ENCODE assay signal across 17 cellular contexts in the genomic region with DNA sequence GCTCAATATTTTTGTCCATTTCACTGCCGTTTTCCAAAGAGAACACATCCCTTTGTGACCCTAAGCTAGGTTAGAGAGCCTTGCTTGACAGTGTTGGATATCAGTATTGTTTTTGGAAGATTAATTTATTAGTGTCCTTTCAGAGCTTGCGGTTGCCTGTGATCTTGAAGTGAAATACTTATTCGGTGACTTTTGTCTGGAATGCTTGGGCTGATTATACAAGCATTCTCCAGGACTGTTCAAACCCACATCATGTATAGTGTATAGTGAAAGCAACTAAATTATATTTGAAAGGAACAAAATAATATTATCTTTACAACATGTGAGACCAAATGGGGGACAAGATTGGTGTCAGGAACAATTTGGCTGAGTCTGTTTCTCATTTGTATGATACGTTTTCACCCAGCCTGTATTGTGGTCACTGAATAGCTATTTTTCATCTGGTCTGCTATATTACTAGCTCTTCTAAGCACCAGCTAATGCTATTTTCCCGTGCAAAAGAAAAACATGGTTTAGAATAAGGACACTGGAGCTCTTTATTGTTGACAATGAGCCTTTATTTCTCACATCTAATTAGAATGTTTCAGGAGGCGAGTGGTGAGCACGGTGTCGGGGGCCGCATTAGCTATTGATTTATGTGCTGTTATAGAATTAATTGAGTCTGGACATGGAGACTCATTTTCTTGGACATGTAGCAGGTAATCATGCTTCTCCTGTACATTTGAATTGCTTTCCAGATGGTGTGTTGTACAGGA.
DNase-seq lines count a peak whose midpoint lies in the region; ATAC-seq and TF ChIP-seq lines count a peak whose summit lies in the region.
"Had no signal": no experiment of that assay in that cellular context is flagged by ENCODE, and none has a peak within 500 bp of the region (broad histone marks: within the 10 kb centered on the region; RNA-seq: fewer than 3 reads in every experiment).

No MANE protein-coding gene starts in this region.

- H3K27me3 ChIP-seq in adipocyte (replicated peaks; ENCODE audit: control insufficient read depth, insufficient read depth, low read length) = peaks cover 14% of the 10 kb centered on the region
- H3K27me3 ChIP-seq: breast epithelium had no signal

- no peaks in the 10 kb centered on the region for H3K9me3 ChIP-seq in adipocyte (ENCODE audit: control insufficient read depth, low read length)
- H3K9me3 ChIP-seq: breast epithelium had no signal

- H3K27me3 Mint-ChIP-seq in osteocyte (ENCODE audit: unreplicated experiment) = no peaks in the 10 kb centered on the region
- H3K27me3 Mint-ChIP-seq: stimulated activated memory B cell treated with anti-CD40 and anti-IgM and Interleukin-4, amounts not matched to agents 10 μg/mL and 1 μg/mL and 100 μg/mL, for 72 hours had no signal

- TF ChIP-seq CTCF in fibroblast of pulmonary artery (IDR thresholded peaks at IDR 0.05; ENCODE audit: low read length, missing control alignments) = no peak
- no peak for TF ChIP-seq CTCF in osteocyte (IDR thresholded peaks at IDR 0.05)
- no peak for TF ChIP-seq CTCF in omental fat pad (IDR thresholded peaks at IDR 0.05)

- no peaks in the 10 kb centered on the region for H3K36me3 Mint-ChIP-seq in osteocyte (ENCODE audit: unreplicated experiment)
- H3K36me3 Mint-ChIP-seq: stimulated activated memory B cell treated with anti-CD40 and anti-IgM and Interleukin-4, amounts not matched to agents 10 μg/mL and 1 μg/mL and 100 μg/mL, for 72 hours had no signal

- H3K27ac Mint-ChIP-seq in osteocyte (ENCODE audit: unreplicated experiment) = peak overlapping the region; percentile 81
- H3K27ac Mint-ChIP-seq: stimulated activated memory B cell treated with anti-CD40 and anti-IgM and Interleukin-4, amounts not matched to agents 10 μg/mL and 1 μg/mL and 100 μg/mL, for 72 hours had no signal

- no peaks in the 10 kb centered on the region for H3K9me3 Mint-ChIP-seq in osteocyte (ENCODE audit: unreplicated experiment)
- H3K9me3 Mint-ChIP-seq: stimulated activated memory B cell treated with anti-CD40 and anti-IgM and Interleukin-4, amounts not matched to agents 10 μg/mL and 1 μg/mL and 100 μg/mL, for 72 hours had no signal

- H3K9ac ChIP-seq in adipocyte (ENCODE audit: low read length) = no peak overlapping the region

- H3K36me3 ChIP-seq in adipocyte (ENCODE audit: control insufficient read depth, insufficient read depth, low read length, severe bottlenecking) = no peaks in the 10 kb centered on the region
- H3K36me3 ChIP-seq: breast epithelium had no signal

- H3K4me1 ChIP-seq in adipocyte (ENCODE audit: control insufficient read depth, insufficient read depth, low read length) = no peaks in the 10 kb centered on the region
- H3K4me1 ChIP-seq: breast epithelium had no signal

- H3K4me3 ChIP-seq in adipocyte (ENCODE audit: low read length) (no peak overlapping the region), fibroblast of pulmonary artery (replicated peaks; ENCODE audit: low read depth, low read length) (no peak overlapping the region)
- H3K4me3 ChIP-seq: breast epithelium, skin epidermis had no signal

- ATAC-seq in HG02759 (IDR thresholded peaks at IDR 0.05; ENCODE audit: unreplicated experiment) (no peak), GM21423 (IDR thresholded peaks at IDR 0.05; ENCODE audit: unreplicated experiment) (no peak), omental fat pad (ENCODE audit: low FRiP score) (no peak)
- ATAC-seq: HCT116; stimulated activated memory B cell treated with anti-CD40 and anti-IgM and Interleukin-4, amounts not matched to agents 10 μg/mL and 1 μg/mL and 100 μg/mL, for 72 hours had no signal

- peak overlapping the region; percentile 4 for H3K4me3 Mint-ChIP-seq in osteocyte (ENCODE audit: unreplicated experiment)
- H3K4me3 Mint-ChIP-seq: stimulated activated memory B cell treated with anti-CD40 and anti-IgM and Interleukin-4, amounts not matched to agents 10 μg/mL and 1 μg/mL and 100 μg/mL, for 72 hours had no signal

- DNase-seq in EH (ENCODE audit: low read depth) (peak; percentile 84), adipocyte (ENCODE audit: low read depth) (peak; percentile 82), fibroblast of pulmonary artery (ENCODE audit: low read depth) (peak; percentile 43), osteocyte (ENCODE audit: extremely low spot score, unreplicated experiment) (no peak), MV-4-11 (lab: John Stamatoyannopoulos, UW) (no peak), omental fat pad (ENCODE audit: low spot score) (no peak)
- DNase-seq: ACHN; activated CD4-positive, CD25-positive, alpha-beta regulatory T cell; activated gamma-delta T cell; effector memory CD4-positive, alpha-beta T cell; MM.1S had no signal

- peaks cover 62% of the 10 kb centered on the region for H3K4me1 Mint-ChIP-seq in osteocyte (ENCODE audit: unreplicated experiment)
- H3K4me1 Mint-ChIP-seq: stimulated activated memory B cell treated with anti-CD40 and anti-IgM and Interleukin-4, amounts not matched to agents 10 μg/mL and 1 μg/mL and 100 μg/mL, for 72 hours had no signal

Comparison
In these comparisons a context has a peak if more than half of its experiments do, and no peak if none do; other contexts are left out.
1. DNase-seq: peak in EH (single experiment), adipocyte (single experiment) and fibroblast of pulmonary artery (single experiment); none in osteocyte (single experiment), MV-4-11 (single experiment) and omental fat pad (single experiment).